Comparison of ENCODE assay signal across 11 cellular contexts in the genomic region with DNA sequence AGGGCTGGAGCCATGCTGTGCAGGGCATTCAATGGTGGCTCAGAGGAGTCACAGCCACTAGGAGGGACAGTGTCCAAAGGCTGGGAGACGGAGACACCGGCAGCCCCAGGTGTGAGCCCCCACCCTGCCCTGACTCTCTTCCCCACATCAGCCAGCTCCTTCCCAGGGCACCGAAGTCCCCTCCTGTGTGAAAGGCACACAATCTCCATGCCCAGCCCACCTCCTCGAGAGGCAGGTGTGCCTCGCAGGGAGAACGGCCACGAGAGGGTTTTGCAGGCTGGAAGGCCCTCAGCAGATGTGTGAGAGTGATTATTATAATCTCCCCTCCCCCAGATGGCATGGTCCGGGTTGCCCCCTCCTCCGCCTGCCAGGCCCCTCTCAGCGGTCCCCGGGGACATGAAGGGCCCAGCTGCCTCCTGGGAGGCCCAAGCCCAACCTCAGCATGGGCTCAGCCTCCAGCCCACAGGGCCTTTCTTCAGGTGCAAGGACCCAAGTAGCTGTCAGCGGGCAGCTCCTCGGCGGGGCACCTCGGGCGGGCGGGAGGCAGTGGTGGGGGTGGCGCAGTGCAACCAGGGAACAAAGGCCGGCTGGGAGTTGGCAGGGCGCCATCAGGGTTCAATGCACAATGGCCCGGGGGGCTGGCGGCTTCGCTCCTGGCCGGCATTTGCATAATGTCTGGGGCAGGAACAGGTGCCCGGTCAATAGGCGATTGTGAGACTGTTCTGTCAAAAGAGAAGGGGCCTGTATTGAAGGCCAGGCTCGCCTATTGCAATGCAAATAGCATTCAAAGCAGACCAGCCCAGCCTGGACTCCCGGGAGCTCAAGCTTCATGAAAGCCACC.
DNase-seq lines count a peak whose midpoint lies in the region; FAIRE-seq and TF ChIP-seq lines count a peak whose summit lies in the region.
"Had no signal": no experiment of that assay in that cellular context is flagged by ENCODE, and none has a peak within 500 bp of the region (broad histone marks: within the 10 kb centered on the region; RNA-seq: fewer than 3 reads in every experiment).

No MANE protein-coding gene starts in this region.

- intact Hi-C loops in posterior cingulate gyrus (cut with DNase I) = loop anchor here (2.0 to 10.0 kb wide), 4 partner anchors 56 to 609 kb away; no protein-coding TSS in a partner anchor
- intact Hi-C loops in vagina (cut with DNase I) = no loop called here
- intact Hi-C loops in cardiac septum (cut with DNase I) = no loop called here
- intact Hi-C loops in activated naive CD4-positive, alpha-beta T cell treated with anti-CD3 and anti-CD28 coated beads for 36 hours (cut with micrococcal nuclease) = no loop called here

- H3K4me3 ChIP-seq in HAP-1 (no peak overlapping the region), vagina (no peak overlapping the region)
- H3K4me3 ChIP-seq: gastrocnemius medialis had no signal

- TF ChIP-seq CTCF in vagina (IDR thresholded peaks at IDR 0.05) = no peak

- DNase-seq in HAP-1 (ENCODE audit: low spot score in 2 of 2) (peak; percentile 95 to 98), NCI-H526 (lab: John Stamatoyannopoulos, UW) (peak; percentile 97 to 98), frontal cortex (ENCODE audit: low spot score in 2 of 2) (peak; percentile 73 to 79), posterior cingulate gyrus (peak; percentile 88 to 99 (median 94)), vagina (ENCODE audit: extremely low spot score in 2 of 2) (no peak), cardiac septum (ENCODE audit: low spot score) (no peak), mesenteric fat pad (ENCODE audit: low spot score) (no peak)
- DNase-seq in activated naive CD4-positive, alpha-beta T cell treated with anti-CD3 and anti-CD28 coated beads for 36 hours = no peak
- DNase-seq: gastrocnemius medialis, natural killer cell had no signal

- H3K27ac ChIP-seq in vagina = no peak overlapping the region
- H3K27ac ChIP-seq: gastrocnemius medialis had no signal

- H3K27me3 ChIP-seq in HAP-1 (ENCODE audit: low read depth) = no peaks in the 10 kb centered on the region
- H3K27me3 ChIP-seq in vagina = no peaks in the 10 kb centered on the region
- H3K27me3 ChIP-seq: gastrocnemius medialis had no signal

- no peaks in the 10 kb centered on the region for H3K36me3 ChIP-seq in HAP-1 (replicated peaks)
- no peaks in the 10 kb centered on the region for H3K36me3 ChIP-seq in vagina
- H3K36me3 ChIP-seq: gastrocnemius medialis had no signal

- CTCF ChIA-PET in activated naive CD4-positive, alpha-beta T cell treated with anti-CD3 and anti-CD28 coated beads for 36 hours (lab: Charles Lee) = interaction anchor here (1.1 kb wide), 1 partner anchor 17 kb away, joined by 3 read pairs; no protein-coding TSS in a partner anchor

- peak; percentile 59 for FAIRE-seq in frontal cortex (lab: Jason Lieb, UNC)
- FAIRE-seq: bronchial epithelial cell had no signal

- H3K27me3 Mint-ChIP-seq in activated naive CD4-positive, alpha-beta T cell treated with anti-CD3 and anti-CD28 coated beads for 36 hours (ENCODE audit: low read depth) = no peaks in the 10 kb centered on the region

- H3K9me3 ChIP-seq in HAP-1 = no peaks in the 10 kb centered on the region
- no peaks in the 10 kb centered on the region for H3K9me3 ChIP-seq in vagina
- H3K9me3 ChIP-seq: gastrocnemius medialis had no signal

- H3K9me3 Mint-ChIP-seq in activated naive CD4-positive, alpha-beta T cell treated with anti-CD3 and anti-CD28 coated beads for 36 hours = no peaks in the 10 kb centered on the region
- H3K9me3 Mint-ChIP-seq: natural killer cell had no signal

- no peaks in the 10 kb centered on the region for H3K36me3 Mint-ChIP-seq in activated naive CD4-positive, alpha-beta T cell treated with anti-CD3 and anti-CD28 coated beads for 36 hours (ENCODE audit: low read depth)
- H3K36me3 Mint-ChIP-seq: natural killer cell had no signal

- H3K4me3 Mint-ChIP-seq in activated naive CD4-positive, alpha-beta T cell treated with anti-CD3 and anti-CD28 coated beads for 36 hours = no peak overlapping the region
- H3K4me3 Mint-ChIP-seq: natural killer cell had no signal

- in situ Hi-C loops in HAP-1 (cut with MboI; ENCODE audit: low sequenced_read_pairs) = no loop called here

- H3K27ac Mint-ChIP-seq in activated naive CD4-positive, alpha-beta T cell treated with anti-CD3 and anti-CD28 coated beads for 36 hours = no peak overlapping the region
- H3K27ac Mint-ChIP-seq: natural killer cell had no signal

- peaks cover 23% of the 10 kb centered on the region for H3K4me1 ChIP-seq in HAP-1
- H3K4me1 ChIP-seq in vagina = no peaks in the 10 kb centered on the region

- H3K4me1 Mint-ChIP-seq in activated naive CD4-positive, alpha-beta T cell treated with anti-CD3 and anti-CD28 coated beads for 36 hours (ENCODE audit: low read depth) = no peaks in the 10 kb centered on the region
- H3K4me1 Mint-ChIP-seq: natural killer cell had no signal

- no peak for TF ChIP-seq POLR2A in vagina (IDR thresholded peaks at IDR 0.05)

Comparison
In these comparisons a context has a peak if more than half of its experiments do, and no peak if none do; other contexts are left out.
1. DNase-seq: peak in HAP-1 (2 of 2), NCI-H526 (2 of 2), frontal cortex (2 of 2) and posterior cingulate gyrus (10 of 10); none in vagina (0 of 2), cardiac septum (single experiment), activated naive CD4-positive, alpha-beta T cell treated with anti-CD3 and anti-CD28 coated beads for 36 hours (single experiment) and mesenteric fat pad (single experiment).